ENCODE assay signal across 9 cellular contexts in the genomic region with DNA sequence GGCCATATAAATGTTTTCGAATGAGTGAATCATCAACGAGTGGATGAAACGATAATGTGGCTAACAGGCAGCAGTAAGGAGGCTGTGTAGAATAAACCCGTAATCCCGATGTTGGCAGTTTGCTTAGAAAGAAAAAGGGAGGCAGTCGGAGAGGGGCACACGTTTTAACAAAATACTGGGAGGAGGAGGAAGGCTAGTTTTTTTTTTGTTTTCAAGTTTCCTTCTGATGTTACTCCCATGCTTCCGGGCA. TPM values are rescaled to one million over a fixed set of nuclear protein-coding genes. Genes with fewer than 3 reads are reported as not detected.
DNase-seq lines count a peak whose midpoint lies in the region; ATAC-seq and TF ChIP-seq lines count a peak whose summit lies in the region.
"Had no signal": no experiment of that assay in that cellular context is flagged by ENCODE, and none has a peak within 500 bp of the region (broad histone marks: within the 10 kb centered on the region; RNA-seq: fewer than 3 reads in every experiment).

No MANE protein-coding gene starts in this region.

- H3K79me2 ChIP-seq in parathyroid adenoma: peaks cover 10% of the 10 kb centered on the region

- no peak for TF ChIP-seq CTCF in Peyer's patch (IDR thresholded peaks at IDR 0.05)
- no peak for TF ChIP-seq CTCF in epithelial cell of proximal tubule (conservative IDR thresholded peaks at IDR 0.05; ENCODE audit: low read depth, low read length)
- TF ChIP-seq CTCF in parathyroid adenoma (IDR thresholded peaks at IDR 0.05): no peak
- no peak for TF ChIP-seq CTCF in GM20000 (IDR thresholded peaks at IDR 0.05; ENCODE audit: extremely low read depth, missing control alignments)

- H3K4me3 ChIP-seq in Peyer's patch (peak overlapping the region; percentile 70 to 94 (median 87)), epithelial cell of proximal tubule (ENCODE audit: low read depth, low read length) (peak overlapping the region; percentile 72), parathyroid adenoma (ENCODE audit: low read depth, low read length) (peak overlapping the region; percentile 70)

- H3K4me1 ChIP-seq in Peyer's patch: peaks cover 0 to 8% (median 4%) of the 10 kb centered on the region in 4 donors
- peaks cover 5% of the 10 kb centered on the region for H3K4me1 ChIP-seq in parathyroid adenoma

- no peak for TF ChIP-seq POLR2A in Peyer's patch (IDR thresholded peaks at IDR 0.05)
- TF ChIP-seq POLR2A in GM18505 (IDR thresholded peaks at IDR 0.05; ENCODE audit: borderline replicate concordance, extremely low read depth, insufficient read depth, insufficient read length): no peak

- H3K27ac ChIP-seq in Peyer's patch (peak overlapping the region in 3 of 4 donors; percentile 72 to 89 (median 77)), parathyroid adenoma (no peak overlapping the region)

- in situ Hi-C loops in KBM-7 (cut with MboI; ENCODE audit: low pct_unique_long_range_greater_than_20kb, low sequenced_read_pairs): no loop called here

- no peaks in the 10 kb centered on the region for H3K27me3 ChIP-seq in Peyer's patch
- H3K27me3 ChIP-seq in parathyroid adenoma (ENCODE audit: control insufficient read depth, insufficient read depth, low read length): no peaks in the 10 kb centered on the region

- H3K9me3 ChIP-seq in Peyer's patch (no peaks in the 10 kb centered on the region), parathyroid adenoma (ENCODE audit: control insufficient read depth, low read length) (no peaks in the 10 kb centered on the region)

- H2AFZ ChIP-seq in parathyroid adenoma: peak overlapping the region; percentile 89

- ATAC-seq in GM18505 (IDR thresholded peaks at IDR 0.05; ENCODE audit: unreplicated experiment) (no peak), HG03469 (IDR thresholded peaks at IDR 0.05; ENCODE audit: unreplicated experiment) (no peak)

- DNase-seq in EL (peak; percentile 47), Peyer's patch (no peak), epithelial cell of proximal tubule (ENCODE audit: low read depth) (no peak), GM20000 (ENCODE audit: low spot score) (no peak), KBM-7 (no peak)

- H3K36me3 ChIP-seq in Peyer's patch (no peaks in the 10 kb centered on the region), parathyroid adenoma (ENCODE audit: control insufficient read depth, insufficient read depth, low read length) (no peaks in the 10 kb centered on the region)

- peak overlapping the region; percentile 95 for H3K4me2 ChIP-seq in parathyroid adenoma (ENCODE audit: low read length)

- H3K9ac ChIP-seq in parathyroid adenoma: no peak overlapping the region

RNA-seq across cellular contexts. Expression of a gene that starts 0.5 kb away (rescaled TPM):
- total RNA-seq in Peyer's patch (10 to 100 TPM in 1 of 4 donors, 1 to 10 TPM in 3; 5.8 to 23.1 (median 9.2) TPM), epithelial cell of proximal tubule (38.1 and 46.2 TPM in 2 replicates)

RNA-seq across cellular contexts. Expression of a gene that starts 33.4 kb away (rescaled TPM):
- total RNA-seq in Peyer's patch: 100 to 1,000 TPM in 3 of 4 donors, 10 to 100 TPM in 1; 62.7 to 969 (median 724) TPM
- total RNA-seq in epithelial cell of proximal tubule: 85.9 and 167 TPM in 2 replicates
- total RNA-seq: SK-MEL-5 had no signal
